1 cellular context compared by ENCODE assay signal in the genomic region with DNA sequence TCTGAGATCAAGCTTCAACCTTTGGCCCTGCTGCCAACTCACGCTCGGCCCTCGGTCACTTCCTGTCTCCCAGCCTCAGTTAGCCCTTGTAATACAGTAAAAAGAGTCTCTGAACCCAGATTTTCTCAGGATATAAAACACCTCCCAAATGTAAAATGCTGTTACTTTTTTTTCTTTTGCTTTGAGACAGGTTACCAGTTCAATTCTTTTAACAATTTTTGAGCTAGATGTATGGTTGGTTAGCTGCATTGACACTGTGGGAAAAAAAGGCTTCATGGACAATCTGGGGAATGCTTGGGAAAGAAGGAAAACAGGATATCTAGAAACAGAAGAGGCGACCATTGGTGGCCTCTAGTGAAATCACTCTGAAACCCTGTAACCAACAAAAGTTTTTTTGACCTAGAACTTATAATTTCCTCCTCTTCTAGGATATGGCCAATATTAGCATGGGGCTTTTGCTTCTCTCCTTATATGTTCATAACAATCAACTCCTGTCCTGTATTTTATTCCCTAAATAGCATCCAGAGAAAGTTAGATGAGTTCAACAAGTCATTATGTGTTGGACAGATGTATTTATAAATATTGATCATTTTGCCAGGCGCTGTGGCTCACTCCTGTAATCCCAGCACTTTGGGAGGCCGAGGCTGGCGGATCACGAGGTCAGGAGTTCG.
TF ChIP-seq lines count a peak whose summit lies in the region.

No MANE protein-coding gene starts in this region.

TF ChIP-seq in K562, 482 proteins besides CTCF, POLR2A, EP300 and RAD21 (continued from another document and continues in another):
- no peak for TF ChIP-seq ZNF318 (IDR thresholded peaks at IDR 0.05; ENCODE audit: borderline replicate concordance in 1 of 2, low read depth in 1 of 2)
- no peak for TF ChIP-seq HDAC6 (IDR thresholded peaks at IDR 0.05; ENCODE audit: low read depth, low read length)
- TF ChIP-seq ZZZ3 (IDR thresholded peaks at IDR 0.05): no peak
- no peak for TF ChIP-seq CEBPB (tag; IDR thresholded peaks at IDR 0.05)
- TF ChIP-seq ZNF696 (CRISPR knock-in tag; conservative IDR thresholded peaks at IDR 0.05): no peak
- TF ChIP-seq ZNF280A (IDR thresholded peaks at IDR 0.05; ENCODE audit: low read depth, partially characterized antibody): peak; percentile 10
- no peak for TF ChIP-seq DIDO1 (tag; IDR thresholded peaks at IDR 0.05; ENCODE audit: low read depth)
- no peak for TF ChIP-seq KLF10 (CRISPR knock-in tag; IDR thresholded peaks at IDR 0.05)
- no peak for TF ChIP-seq PCBP2 (IDR thresholded peaks at IDR 0.05; ENCODE audit: low read depth, low read length, poor library complexity, severe bottlenecking)
- TF ChIP-seq ZNF41 (CRISPR knock-in tag; conservative IDR thresholded peaks at IDR 0.05): 0 out of 2 replicates have a peak, but pooled peaks have one; percentile 40
- TF ChIP-seq NFXL1 (CRISPR knock-in tag; IDR thresholded peaks at IDR 0.05): no peak
- TF ChIP-seq, protein P1, sequence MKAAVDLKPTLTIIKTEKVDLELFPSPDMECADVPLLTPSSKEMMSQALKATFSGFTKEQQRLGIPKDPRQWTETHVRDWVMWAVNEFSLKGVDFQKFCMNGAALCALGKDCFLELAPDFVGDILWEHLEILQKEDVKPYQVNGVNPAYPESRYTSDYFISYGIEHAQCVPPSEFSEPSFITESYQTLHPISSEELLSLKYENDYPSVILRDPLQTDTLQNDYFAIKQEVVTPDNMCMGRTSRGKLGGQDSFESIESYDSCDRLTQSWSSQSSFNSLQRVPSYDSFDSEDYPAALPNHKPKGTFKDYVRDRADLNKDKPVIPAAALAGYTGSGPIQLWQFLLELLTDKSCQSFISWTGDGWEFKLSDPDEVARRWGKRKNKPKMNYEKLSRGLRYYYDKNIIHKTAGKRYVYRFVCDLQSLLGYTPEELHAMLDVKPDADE (conservative IDR thresholded peaks at IDR 0.05; ENCODE audit: control insufficient read depth, low read depth, low read length): no peak; the same call in 1 of the 2 replicates
- TF ChIP-seq KLF13 (tag; IDR thresholded peaks at IDR 0.05; ENCODE audit: borderline replicate concordance, low read depth): no peak
- TF ChIP-seq ARID2 (IDR thresholded peaks at IDR 0.05): no peak
- TF ChIP-seq, protein P2, sequence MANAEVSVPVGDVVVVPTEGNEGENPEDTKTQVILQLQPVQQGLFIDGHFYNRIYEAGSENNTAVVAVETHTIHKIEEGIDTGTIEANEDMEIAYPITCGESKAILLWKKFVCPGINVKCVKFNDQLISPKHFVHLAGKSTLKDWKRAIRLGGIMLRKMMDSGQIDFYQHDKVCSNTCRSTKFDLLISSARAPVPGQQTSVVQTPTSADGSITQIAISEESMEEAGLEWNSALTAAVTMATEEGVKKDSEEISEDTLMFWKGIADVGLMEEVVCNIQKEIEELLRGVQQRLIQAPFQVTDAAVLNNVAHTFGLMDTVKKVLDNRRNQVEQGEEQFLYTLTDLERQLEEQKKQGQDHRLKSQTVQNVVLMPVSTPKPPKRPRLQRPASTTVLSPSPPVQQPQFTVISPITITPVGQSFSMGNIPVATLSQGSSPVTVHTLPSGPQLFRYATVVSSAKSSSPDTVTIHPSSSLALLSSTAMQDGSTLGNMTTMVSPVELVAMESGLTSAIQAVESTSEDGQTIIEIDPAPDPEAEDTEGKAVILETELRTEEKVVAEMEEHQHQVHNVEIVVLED (CRISPR knock-in tag; IDR thresholded peaks at IDR 0.05): no peak
- TF ChIP-seq ZNF347 (CRISPR knock-in tag; IDR thresholded peaks at IDR 0.05; ENCODE audit: low read depth): no peak
- peak; percentile 87 for TF ChIP-seq NR2C1 (IDR thresholded peaks at IDR 0.05)
- TF ChIP-seq NR2C1 (tag; IDR thresholded peaks at IDR 0.05): peak; percentile 89
- no peak for TF ChIP-seq RNF2 (IDR thresholded peaks at IDR 0.05)
- TF ChIP-seq POLR2B (IDR thresholded peaks at IDR 0.05; ENCODE audit: low read depth, partially characterized antibody): peak; percentile 62
- TF ChIP-seq ZFPM2 (CRISPR knock-in tag; IDR thresholded peaks at IDR 0.05): no peak
- no peak for TF ChIP-seq ZC3H11A (IDR thresholded peaks at IDR 0.05; ENCODE audit: low read depth, low read length)
- no peak for TF ChIP-seq MYNN (IDR thresholded peaks at IDR 0.05)
- TF ChIP-seq MYNN (CRISPR knock-in tag; IDR thresholded peaks at IDR 0.05): no peak
- TF ChIP-seq ZNF212 (CRISPR knock-in tag; IDR thresholded peaks at IDR 0.05): 0 out of 2 replicates have a peak, but pooled peaks have one; percentile 52
- peak; percentile 12; the same call in 1 of the 2 replicates for TF ChIP-seq DPF2 (IDR thresholded peaks at IDR 0.05)
- TF ChIP-seq PHF8 (IDR thresholded peaks at IDR 0.05; ENCODE audit: borderline replicate concordance, low read length): no peak
- no peak for TF ChIP-seq C11orf30 (IDR thresholded peaks at IDR 0.05; ENCODE audit: low read depth)
- no peak for TF ChIP-seq MEF2A (IDR thresholded peaks at IDR 0.05; ENCODE audit: control insufficient read depth, low read depth, low read length)
- no peak for TF ChIP-seq CBX2 (IDR thresholded peaks at IDR 0.05; ENCODE audit: insufficient read depth, low read length, poor library complexity, severe bottlenecking)
- TF ChIP-seq ZNF140 (CRISPR knock-in tag; IDR thresholded peaks at IDR 0.05): no peak
- 0 out of 2 replicates have a peak, but pooled peaks have one; percentile 24 for TF ChIP-seq NCOR1 (IDR thresholded peaks at IDR 0.05)
- no peak for TF ChIP-seq ZNF57 (CRISPR knock-in tag; IDR thresholded peaks at IDR 0.05)
- TF ChIP-seq, protein P3, sequence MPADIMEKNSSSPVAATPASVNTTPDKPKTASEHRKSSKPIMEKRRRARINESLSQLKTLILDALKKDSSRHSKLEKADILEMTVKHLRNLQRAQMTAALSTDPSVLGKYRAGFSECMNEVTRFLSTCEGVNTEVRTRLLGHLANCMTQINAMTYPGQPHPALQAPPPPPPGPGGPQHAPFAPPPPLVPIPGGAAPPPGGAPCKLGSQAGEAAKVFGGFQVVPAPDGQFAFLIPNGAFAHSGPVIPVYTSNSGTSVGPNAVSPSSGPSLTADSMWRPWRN (IDR thresholded peaks at IDR 0.05; ENCODE audit: low read depth): 0 out of 2 replicates have a peak, but pooled peaks have one; percentile 38
- TF ChIP-seq RUNX1 (IDR thresholded peaks at IDR 0.05; ENCODE audit: low read depth): no peak
- TF ChIP-seq, protein P4, sequence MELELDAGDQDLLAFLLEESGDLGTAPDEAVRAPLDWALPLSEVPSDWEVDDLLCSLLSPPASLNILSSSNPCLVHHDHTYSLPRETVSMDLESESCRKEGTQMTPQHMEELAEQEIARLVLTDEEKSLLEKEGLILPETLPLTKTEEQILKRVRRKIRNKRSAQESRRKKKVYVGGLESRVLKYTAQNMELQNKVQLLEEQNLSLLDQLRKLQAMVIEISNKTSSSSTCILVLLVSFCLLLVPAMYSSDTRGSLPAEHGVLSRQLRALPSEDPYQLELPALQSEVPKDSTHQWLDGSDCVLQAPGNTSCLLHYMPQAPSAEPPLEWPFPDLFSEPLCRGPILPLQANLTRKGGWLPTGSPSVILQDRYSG (tag; conservative IDR thresholded peaks at IDR 0.05; ENCODE audit: low read depth): no peak; the same call in 1 of the 2 replicates
- no peak for TF ChIP-seq GTF2F1 (IDR thresholded peaks at IDR 0.05; ENCODE audit: low read depth, low read length)
- TF ChIP-seq ZNF77 (CRISPR knock-in tag; IDR thresholded peaks at IDR 0.05): no peak
- no peak for TF ChIP-seq NCOA2 (IDR thresholded peaks at IDR 0.05; ENCODE audit: partially characterized antibody in 2 of 2)
- no peak for TF ChIP-seq NFIX (CRISPR knock-in tag; IDR thresholded peaks at IDR 0.05; ENCODE audit: low read depth)
- no peak for TF ChIP-seq NCOA1 (IDR thresholded peaks at IDR 0.05; ENCODE audit: low read depth)
- no peak for TF ChIP-seq THAP7 (CRISPR knock-in tag; IDR thresholded peaks at IDR 0.05)
- no peak for TF ChIP-seq SETDB1 (IDR thresholded peaks at IDR 0.05; ENCODE audit: low read length)
- TF ChIP-seq ELF4 (CRISPR knock-in tag; IDR thresholded peaks at IDR 0.05): peak; percentile 55; the same call in 1 of the 2 replicates
- TF ChIP-seq MYC (IDR thresholded peaks at IDR 0.05; ENCODE audit: low read depth, low read length): no peak
- no peak for TF ChIP-seq MYC (CRISPR knock-in tag; IDR thresholded peaks at IDR 0.05; ENCODE audit: borderline replicate concordance, low read depth)
- TF ChIP-seq ZNF280B (CRISPR knock-in tag; IDR thresholded peaks at IDR 0.05): no peak
- peak in 1 of 2 experiments; percentile 9; a peak in 1 of 4 replicates for TF ChIP-seq RCOR1 (IDR thresholded peaks at IDR 0.05; ENCODE audit: borderline replicate concordance in 1 of 2, low read depth in 2 of 2, low read length in 2 of 2)
- no peak for TF ChIP-seq NBN (IDR thresholded peaks at IDR 0.05; ENCODE audit: low read depth)
- no peak; the same call in 1 of the 2 replicates for TF ChIP-seq TARDBP (IDR thresholded peaks at IDR 0.05)
- no peak for TF ChIP-seq CAMTA2 (CRISPR knock-in tag; conservative IDR thresholded peaks at IDR 0.05)
- no peak for TF ChIP-seq TEAD2 (tag; IDR thresholded peaks at IDR 0.05)
- TF ChIP-seq PYGO2 (tag; IDR thresholded peaks at IDR 0.05): no peak
- no peak for TF ChIP-seq MBD2 (IDR thresholded peaks at IDR 0.05; ENCODE audit: borderline replicate concordance, low read depth)
